In genomic region chr12:6065131-6065871, GRCh38 we compare ENCODE assay signal across 13 cellular contexts. TPM values are rescaled to one million over a fixed set of nuclear protein-coding genes. Genes with fewer than 3 reads are reported as not detected.
DNase-seq lines count a peak whose midpoint lies in the region; ATAC-seq and TF ChIP-seq lines count a peak whose summit lies in the region.
"Had no signal": no experiment of that assay in that cellular context is flagged by ENCODE, and none has a peak within 500 bp of the region (broad histone marks: within the 10 kb centered on the region; RNA-seq: fewer than 3 reads in every experiment).

No MANE protein-coding gene starts in this region.

- WGBS in IMR-90 (ENCODE audit: extremely low coverage in 2 of 2, insufficient read length in 1 of 2), 2 experiments: no CpG with 5 or more reads among the region's 8 CpGs
- WGBS in trophoblast cell (ENCODE audit: extremely low coverage, insufficient coverage, insufficient read length): no CpG with 5 or more reads among the region's 8 CpGs

- peak overlapping the region in 4 of 11 experiments; percentile 23 to 40 (median 26); a peak in 5 of 22 replicates for H3K27ac ChIP-seq in BLaER1 treated with 17β-estradiol and CSF1 and Interleukin-3, amounts not matched to agents 10 nM and 100 nM
- H3K27ac ChIP-seq in IMR-90 (ENCODE audit: insufficient read depth, low read length) (no peak overlapping the region), trophoblast cell (ENCODE audit: low read depth, low read length) (no peak overlapping the region)
- H3K27ac ChIP-seq: KMS-11 had no signal

- H4K8ac ChIP-seq in IMR-90 (ENCODE audit: low read depth in 2 of 2, low read length in 2 of 2) (no peak overlapping the region), trophoblast cell (ENCODE audit: low read depth, low read length) (peak overlapping the region; percentile 7)

- H3K79me2 ChIP-seq in trophoblast cell (ENCODE audit: control insufficient read depth, insufficient read depth, low read length, poor library complexity): peaks cover 2% of the 10 kb centered on the region

- no peak overlapping the region for H2AK9ac ChIP-seq in IMR-90 (replicated peaks; ENCODE audit: low read depth, low read length, poor library complexity)

- H3K14ac ChIP-seq in IMR-90 (replicated peaks; ENCODE audit: low read depth, low read length) (no peak overlapping the region), trophoblast cell (ENCODE audit: low read length) (peak overlapping the region; percentile 52)

- H3K18ac ChIP-seq in IMR-90 (ENCODE audit: low read depth, low read length) (no peak overlapping the region; the same call in 1 of the 2 replicates), trophoblast cell (ENCODE audit: low read length) (peak overlapping the region; percentile 27)

- H2AFZ ChIP-seq in IMR-90 (replicated peaks; ENCODE audit: low read length, poor library complexity): peak overlapping the region; percentile 2
- H2AFZ ChIP-seq in trophoblast cell (ENCODE audit: insufficient read depth, low read length, poor library complexity): no peak overlapping the region

- dilution Hi-C loops in IMR-90 (cut with HindIII; ENCODE audit: low sequenced_read_pairs, unreplicated experiment): no loop called here

- TF ChIP-seq POLR2A in IMR-90 (IDR thresholded peaks at IDR 0.05; ENCODE audit: low read depth, low read length): no peak

- H3K4ac ChIP-seq in IMR-90 (ENCODE audit: low read depth, low read length): peak overlapping the region; percentile 48
- H3K4ac ChIP-seq in trophoblast cell (ENCODE audit: low read depth, low read length): peak overlapping the region; percentile 0

- H4K5ac ChIP-seq in IMR-90 (ENCODE audit: low read depth, low read length): no peak overlapping the region

- intact Hi-C loops in IMR-90 (cut with micrococcal nuclease): no loop called here

- DNase-seq in IMR-90 (no peak), trophoblast cell (peak in 1 of 2 donors; percentile 15), NCI-H1105 treated with DMSO at 0.1 percent for 48 hours (lab: John Stamatoyannopoulos, UW) (no peak)
- DNase-seq: Calu3; CD4-positive, alpha-beta T cell; DMS53; NCI-H1092; NCI-H1694 had no signal

- BruUV-seq in IMR-90 (replicated peaks; lab: Mats Ljungman, UMichigan): no TSS peak

- no peaks in the 10 kb centered on the region for H3K36me3 ChIP-seq in BLaER1 treated with 17β-estradiol and CSF1 and Interleukin-3, amounts not matched to agents 10 nM and 100 nM
- H3K36me3 ChIP-seq in IMR-90 (ENCODE audit: control insufficient read depth, insufficient read depth, low read length) (no peaks in the 10 kb centered on the region), trophoblast cell (ENCODE audit: control insufficient read depth in 1 of 2, insufficient read depth in 2 of 2, low read length in 2 of 2) (no peaks in the 10 kb centered on the region)

- no peak for TF ChIP-seq CTCF in IMR-90 (conservative IDR thresholded peaks at IDR 0.05; ENCODE audit: low read depth, low read length)

- H2AK5ac ChIP-seq in IMR-90 (ENCODE audit: low read depth, low read length) (peak overlapping the region; percentile 72), trophoblast cell (ENCODE audit: low read length) (peak overlapping the region; percentile 4)

- H4K20me1 ChIP-seq in BLaER1 treated with 17β-estradiol and CSF1 and Interleukin-3, amounts not matched to agents 10 nM and 100 nM: no peaks in the 10 kb centered on the region
- H4K20me1 ChIP-seq in IMR-90 (ENCODE audit: insufficient read depth, low read length): no peaks in the 10 kb centered on the region

- H3K9ac ChIP-seq in BLaER1 treated with 17β-estradiol and CSF1 and Interleukin-3, amounts not matched to agents 10 nM and 100 nM: 0 out of 22 replicates have a peak overlapping the region, but pooled peaks of 2 of the 11 experiments have one; percentile 14 to 18
- no peak overlapping the region for H3K9ac ChIP-seq in IMR-90 (ENCODE audit: low read depth, low read length)
- H3K9ac ChIP-seq in trophoblast cell (ENCODE audit: low read length): no peak overlapping the region
- H3K9ac ChIP-seq: KMS-11 had no signal

- TF ChIP-seq RAD21 in IMR-90 (IDR thresholded peaks at IDR 0.05; ENCODE audit: low read length): no peak

- peak overlapping the region; percentile 32; the same call in 1 of the 3 replicates for H2BK15ac ChIP-seq in IMR-90 (ENCODE audit: low read depth, low read length)

- H4K91ac ChIP-seq in IMR-90 (ENCODE audit: insufficient read depth, low read depth, low read length): no peak overlapping the region; the same call in 1 of the 2 replicates
- peak overlapping the region; percentile 63 for H4K91ac ChIP-seq in trophoblast cell (ENCODE audit: low read depth, low read length)

- H2BK20ac ChIP-seq in IMR-90 (ENCODE audit: low read depth, low read length): peak overlapping the region; percentile 33

- CTCF ChIA-PET in IMR-90 (lab: Yijun Ruan, JAX): interaction anchor here (1.9 kb wide), 1 partner anchor 77 kb away, joined by 5 read pairs; no protein-coding TSS in a partner anchor

- no peak overlapping the region for H3K56ac ChIP-seq in IMR-90 (ENCODE audit: extremely low read depth, insufficient read depth, low read length)

- H3K4me1 ChIP-seq in BLaER1 treated with 17β-estradiol and CSF1 and Interleukin-3, amounts not matched to agents 10 nM and 100 nM: peaks cover 32 to 77% (median 44%) of the 10 kb centered on the region in 10 experiments
- H3K4me1 ChIP-seq in IMR-90 (ENCODE audit: control insufficient read depth, insufficient read depth, low read length) (peaks cover 24% of the 10 kb centered on the region), trophoblast cell (ENCODE audit: control insufficient read depth in 1 of 2, insufficient read depth in 2 of 2, low read length in 2 of 2) (peaks cover 25 to 27% of the 10 kb centered on the region in 2 experiments)

- in situ Hi-C loops in IMR-90 (cut with MboI; ENCODE audit: low sequenced_read_pairs): loop anchor here (5.0 kb wide), 1 partner anchor 117 kb away; no protein-coding TSS in a partner anchor

- H3K27me3 ChIP-seq in BLaER1 treated with 17β-estradiol and CSF1 and Interleukin-3, amounts not matched to agents 10 nM and 100 nM: peaks cover 0 to under 1% (median 0%) of the 10 kb centered on the region in 11 experiments; a peak in 2 of 22 replicates
- no peaks in the 10 kb centered on the region for H3K27me3 ChIP-seq in IMR-90 (ENCODE audit: control insufficient read depth, insufficient read depth, low read length)
- no peaks in the 10 kb centered on the region for H3K27me3 ChIP-seq in trophoblast cell (ENCODE audit: insufficient read depth, low read length)

- no peak overlapping the region for H2BK5ac ChIP-seq in IMR-90 (ENCODE audit: low read depth, low read length, poor library complexity, severe bottlenecking)
- no peak overlapping the region for H2BK5ac ChIP-seq in trophoblast cell (ENCODE audit: low read depth, low read length, poor library complexity)

- POLR2A ChIA-PET in IMR-90 (lab: Charles Lee; ENCODE audit: unreplicated experiment): no interaction called here

- H4K12ac ChIP-seq in trophoblast cell (ENCODE audit: low read depth, low read length): no peak overlapping the region

- H3K4me3 ChIP-seq in BLaER1 treated with 17β-estradiol and CSF1 and Interleukin-3, amounts not matched to agents 10 nM and 100 nM: no peak overlapping the region
- no peak overlapping the region for H3K4me3 ChIP-seq in IMR-90 (ENCODE audit: insufficient read depth, low read depth, low read length)
- H3K4me3 ChIP-seq in trophoblast cell (ENCODE audit: low read depth, low read length): peak overlapping the region; percentile 11

- H3K23ac ChIP-seq in IMR-90 (ENCODE audit: low read depth, low read length) (no peak overlapping the region; the same call in 1 of the 2 replicates), trophoblast cell (ENCODE audit: low read length) (no peak overlapping the region)

- no peaks in the 10 kb centered on the region for H3K9me3 ChIP-seq in BLaER1 treated with 17β-estradiol and CSF1 and Interleukin-3, amounts not matched to agents 10 nM and 100 nM (replicated peaks in 1 of 11)
- H3K9me3 ChIP-seq in IMR-90 (ENCODE audit: control insufficient read depth, insufficient read depth, low read length) (no peaks in the 10 kb centered on the region), trophoblast cell (ENCODE audit: insufficient read depth, low read depth, low read length) (peaks cover 5% of the 10 kb centered on the region)

- peak overlapping the region in 10 of 11 experiments; percentile 43 to 88 (median 62); a peak in 21 of 22 replicates for H3K4me2 ChIP-seq in BLaER1 treated with 17β-estradiol and CSF1 and Interleukin-3, amounts not matched to agents 10 nM and 100 nM
- H3K4me2 ChIP-seq in IMR-90 (ENCODE audit: low read depth, low read length) (no peak overlapping the region), trophoblast cell (ENCODE audit: low read length) (no peak overlapping the region)
- H3K4me2 ChIP-seq: KMS-11 had no signal

- no peaks in the 10 kb centered on the region for H3K79me1 ChIP-seq in IMR-90 (ENCODE audit: low read depth in 1 of 2, low read length in 2 of 2)
- H3K79me1 ChIP-seq in trophoblast cell (ENCODE audit: low read length): peaks cover 31% of the 10 kb centered on the region

- H3K9me1 ChIP-seq in IMR-90 (ENCODE audit: insufficient read depth, low read length): peaks cover 12% of the 10 kb centered on the region

- peak overlapping the region; percentile 47 for H2BK12ac ChIP-seq in trophoblast cell (ENCODE audit: low read length)

- no peak for ATAC-seq in IMR-90 (ENCODE audit: low read depth)
- peak; percentile 80 for ATAC-seq in esophagus mucosa
- ATAC-seq in GM18909 (IDR thresholded peaks at IDR 0.05; ENCODE audit: poor library complexity, unreplicated experiment): no peak
- no peak for ATAC-seq in GM21619 (IDR thresholded peaks at IDR 0.05; ENCODE audit: unreplicated experiment)

- H2BK120ac ChIP-seq in IMR-90 (ENCODE audit: low read depth, low read length): 0 out of 2 replicates have a peak overlapping the region, but pooled peaks have one; percentile 26
- H2BK120ac ChIP-seq in trophoblast cell (ENCODE audit: insufficient read depth, low read length, poor library complexity): peak overlapping the region; percentile 12

TF ChIP-seq in IMR-90, 13 proteins besides CTCF, POLR2A, EP300 and RAD21 (continues in another document):
- TF ChIP-seq RCOR1 (IDR thresholded peaks at IDR 0.05; ENCODE audit: insufficient replicate concordance, low read length) (no peak), USF2 (IDR thresholded peaks at IDR 0.05; ENCODE audit: low read depth, low read length) (no peak), MAFK (IDR thresholded peaks at IDR 0.05; ENCODE audit: low read depth, low read length) (no peak), FOS (IDR thresholded peaks at IDR 0.05; ENCODE audit: low read depth, low read length) (no peak)

RNA-seq across cellular contexts. Expression of gene VWF, which starts 59.2 kb away (rescaled TPM):
- total RNA-seq in IMR-90 (2012; rRNA removed) (under 0.01 TPM in 2 replicates), esophagus mucosa (53.7 TPM)
- polyA plus RNA-seq in IMR-90 (2012; rRNA removed): 0.09 and 0.10 TPM in 2 replicates
- 0.04 and 0.11 TPM in 2 replicates for polyA plus RNA-seq in IMR-90 (2012; cell fraction: cytosol; rRNA removed)
- polyA plus RNA-seq in IMR-90 (2012; cell fraction: nucleus; rRNA removed; ENCODE audit: low replicate concordance): 0.14 and 0.34 TPM in 2 replicates
- polyA plus RNA-seq in trophoblast cell (2013): 0.82 and 1.1 TPM in 2 replicates
- total RNA-seq: Calu3 had no signal

Comparison
In these comparisons a context has a peak if more than half of its experiments do, and no peak if none do; other contexts are left out.
1. H3K4me2 ChIP-seq: peak in BLaER1 treated with 17β-estradiol and CSF1 and Interleukin-3, amounts not matched to agents 10 nM and 100 nM (10 of 11); none in IMR-90 (single experiment) and trophoblast cell (single experiment).
2. RNA of gene VWF, which starts 59.2 kb away (total RNA-seq): 53.7 TPM in esophagus mucosa (single experiment); under 0.01 TPM in IMR-90; every median in the first group is over 10 times any median in the second.